ENCODE assay signal across 12 cellular contexts in the genomic region with DNA sequence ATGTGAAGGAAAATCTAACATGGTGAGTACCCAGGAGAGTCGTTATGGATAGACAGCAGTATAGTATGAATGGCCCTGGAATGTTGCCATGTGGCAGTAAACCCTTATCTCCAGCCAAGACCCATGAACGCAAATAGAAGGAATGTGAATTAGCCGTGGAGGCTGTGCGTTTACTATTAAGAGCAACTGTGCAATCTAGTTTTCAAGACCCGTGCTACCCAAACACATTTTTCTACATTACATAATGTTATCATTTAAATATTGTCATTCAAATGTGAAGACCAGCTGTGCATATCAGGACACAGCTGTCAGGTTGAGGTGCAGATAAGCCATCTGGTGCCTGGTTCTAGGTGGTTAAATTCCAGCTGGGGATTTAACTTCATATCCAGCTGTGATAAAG. TPM values are rescaled to one million over a fixed set of nuclear protein-coding genes. Genes with fewer than 3 reads are reported as not detected.
DNase-seq lines count a peak whose midpoint lies in the region; ATAC-seq, FAIRE-seq and TF ChIP-seq lines count a peak whose summit lies in the region.
"Had no signal": no experiment of that assay in that cellular context is flagged by ENCODE, and none has a peak within 500 bp of the region (broad histone marks: within the 10 kb centered on the region; RNA-seq: fewer than 3 reads in every experiment).

No MANE protein-coding gene starts in this region.

- CTCF ChIA-PET in activated CD4-positive, alpha-beta T cell treated with anti-CD3 and anti-CD28 coated beads for 36 hours (lab: Charles Lee), result no interaction called here

- no peaks in the 10 kb centered on the region for H3K36me3 ChIP-seq in hepatocyte (replicated peaks; ENCODE audit: insufficient read depth, low read depth)
- H3K36me3 ChIP-seq: thoracic aorta, WERI-Rb-1 had no signal

- no peaks in the 10 kb centered on the region for H3K9me3 Mint-ChIP-seq in activated CD4-positive, alpha-beta T cell treated with anti-CD3 and anti-CD28 coated beads, Interleukin-2, amount 10 ng/mL, durations not matched to agents 24 days and 14 days
- H3K9me3 Mint-ChIP-seq in activated CD4-positive, alpha-beta T cell treated with anti-CD3 and anti-CD28 coated beads for 36 hours (ENCODE audit: low read depth), result no peaks in the 10 kb centered on the region

- no peaks in the 10 kb centered on the region for H3K9me3 ChIP-seq in hepatocyte (ENCODE audit: low read depth)
- H3K9me3 ChIP-seq: thoracic aorta had no signal

- no peak overlapping the region for H3K27ac Mint-ChIP-seq in activated CD4-positive, alpha-beta T cell treated with anti-CD3 and anti-CD28 coated beads, Interleukin-2, amount 10 ng/mL, durations not matched to agents 24 days and 14 days
- no peak overlapping the region for H3K27ac Mint-ChIP-seq in activated CD4-positive, alpha-beta T cell treated with anti-CD3 and anti-CD28 coated beads for 36 hours

- H3K4me3 ChIP-seq in hepatocyte, result no peak overlapping the region
- H3K4me3 ChIP-seq: thoracic aorta had no signal

- DNase-seq in activated CD4-positive, alpha-beta T cell treated with anti-CD3 and anti-CD28 coated beads, Interleukin-2, amount 10 ng/mL, durations not matched to agents 24 days and 14 days, result peak; percentile 18
- DNase-seq in activated CD4-positive, alpha-beta T cell treated with anti-CD3 and anti-CD28 coated beads for 36 hours, result no peak
- DNase-seq in NCI-H748 treated with DMSO at 0.1 percent for 48 hours (lab: John Stamatoyannopoulos, UW) (peak; percentile 19), hepatocyte (ENCODE audit: low spot score) (peak; percentile 66), urothelium cell line (ENCODE audit: low spot score) (no peak), NCI-H82 treated with DMSO at 0.1 percent for 48 hours (lab: John Stamatoyannopoulos, UW; ENCODE audit: unreplicated experiment) (no peak)
- DNase-seq: foreskin melanocyte, WERI-Rb-1 had no signal

- no peaks in the 10 kb centered on the region for H3K36me3 Mint-ChIP-seq in activated CD4-positive, alpha-beta T cell treated with anti-CD3 and anti-CD28 coated beads, Interleukin-2, amount 10 ng/mL, durations not matched to agents 24 days and 14 days (ENCODE audit: low read depth)
- H3K36me3 Mint-ChIP-seq in activated CD4-positive, alpha-beta T cell treated with anti-CD3 and anti-CD28 coated beads for 36 hours (ENCODE audit: low read depth), result no peaks in the 10 kb centered on the region

- H3K27me3 ChIP-seq in hepatocyte, result no peaks in the 10 kb centered on the region

- ATAC-seq in activated CD4-positive, alpha-beta T cell treated with anti-CD3 and anti-CD28 coated beads for 36 hours, result no peak
- no peak for ATAC-seq in GM21529 (IDR thresholded peaks at IDR 0.05; ENCODE audit: unreplicated experiment)
- ATAC-seq in HG03135 (IDR thresholded peaks at IDR 0.05; ENCODE audit: unreplicated experiment), result no peak

- TF ChIP-seq CTCF in hepatocyte (IDR thresholded peaks at IDR 0.05; ENCODE audit: poor library complexity), result no peak

- no peaks in the 10 kb centered on the region for H3K27me3 Mint-ChIP-seq in activated CD4-positive, alpha-beta T cell treated with anti-CD3 and anti-CD28 coated beads, Interleukin-2, amount 10 ng/mL, durations not matched to agents 24 days and 14 days
- no peaks in the 10 kb centered on the region for H3K27me3 Mint-ChIP-seq in activated CD4-positive, alpha-beta T cell treated with anti-CD3 and anti-CD28 coated beads for 36 hours

- H3K4me2 ChIP-seq in hepatocyte, result peak overlapping the region; percentile 33

- no peaks in the 10 kb centered on the region for H3K4me1 Mint-ChIP-seq in activated CD4-positive, alpha-beta T cell treated with anti-CD3 and anti-CD28 coated beads, Interleukin-2, amount 10 ng/mL, durations not matched to agents 24 days and 14 days
- H3K4me1 Mint-ChIP-seq in activated CD4-positive, alpha-beta T cell treated with anti-CD3 and anti-CD28 coated beads for 36 hours, result no peaks in the 10 kb centered on the region

- no peak overlapping the region for H3K4me3 Mint-ChIP-seq in activated CD4-positive, alpha-beta T cell treated with anti-CD3 and anti-CD28 coated beads, Interleukin-2, amount 10 ng/mL, durations not matched to agents 24 days and 14 days
- no peak overlapping the region for H3K4me3 Mint-ChIP-seq in activated CD4-positive, alpha-beta T cell treated with anti-CD3 and anti-CD28 coated beads for 36 hours

- no peaks in the 10 kb centered on the region for H3K79me2 ChIP-seq in hepatocyte

- H3K9me2 ChIP-seq in hepatocyte (replicated peaks; ENCODE audit: insufficient read depth), result no peaks in the 10 kb centered on the region

- intact Hi-C loops in activated CD4-positive, alpha-beta T cell treated with anti-CD3 and anti-CD28 coated beads, Interleukin-2, amount 10 ng/mL, durations not matched to agents 24 days and 14 days (cut with micrococcal nuclease), result no loop called here
- intact Hi-C loops in activated CD4-positive, alpha-beta T cell treated with anti-CD3 and anti-CD28 coated beads for 36 hours (cut with DNase I, micrococcal nuclease), result no loop called here

- 14% methylated on average over 5 of the region's 5 CpGs for WGBS in hepatocyte (ENCODE audit: low lambda C conversion rate, missing lambda C conversion rate)

- H4K20me1 ChIP-seq in hepatocyte (ENCODE audit: insufficient read depth, poor library complexity, severe bottlenecking), result no peaks in the 10 kb centered on the region

- no peak overlapping the region for H2AFZ ChIP-seq in hepatocyte

- no peak for FAIRE-seq in urothelium cell line (lab: Jason Lieb, UNC)
- FAIRE-seq: GM12891 had no signal

- H3K4me1 ChIP-seq in hepatocyte (ENCODE audit: insufficient read depth), result no peaks in the 10 kb centered on the region

- POLR2A ChIA-PET in activated CD4-positive, alpha-beta T cell treated with anti-CD3 and anti-CD28 coated beads for 36 hours (lab: Charles Lee), result no interaction called here

- H3K27ac ChIP-seq in hepatocyte, result no peak overlapping the region
- H3K27ac ChIP-seq: thoracic aorta, WERI-Rb-1 had no signal

RNA-seq across cellular contexts. Expression of gene AGA, which starts 13.4 kb away (rescaled TPM):
- total RNA-seq in activated CD4-positive, alpha-beta T cell treated with anti-CD3 and anti-CD28 coated beads, Interleukin-2, amount 10 ng/mL, durations not matched to agents 24 days and 14 days, result 15.1 and 15.6 TPM in 2 replicates
- total RNA-seq in activated CD4-positive, alpha-beta T cell treated with anti-CD3 and anti-CD28 coated beads for 36 hours, result 10 to 100 TPM; 20.8 to 27.7 TPM
- 24.8 and 43.8 TPM in 2 replicates for total RNA-seq in hepatocyte
- 17.7 and 29.5 TPM in 2 replicates for polyA plus RNA-seq in hepatocyte

Comparison
In these comparisons a context has a peak if more than half of its experiments do, and no peak if none do; other contexts are left out.
1. DNase-seq: peak in activated CD4-positive, alpha-beta T cell treated with anti-CD3 and anti-CD28 coated beads, Interleukin-2, amount 10 ng/mL, durations not matched to agents 24 days and 14 days (single experiment), NCI-H748 treated with DMSO at 0.1 percent for 48 hours (single experiment) and hepatocyte (single experiment); none in activated CD4-positive, alpha-beta T cell treated with anti-CD3 and anti-CD28 coated beads for 36 hours (single experiment), urothelium cell line (single experiment) and NCI-H82 treated with DMSO at 0.1 percent for 48 hours (single experiment).